1 cellular context compared by ENCODE assay signal in the genomic region with DNA sequence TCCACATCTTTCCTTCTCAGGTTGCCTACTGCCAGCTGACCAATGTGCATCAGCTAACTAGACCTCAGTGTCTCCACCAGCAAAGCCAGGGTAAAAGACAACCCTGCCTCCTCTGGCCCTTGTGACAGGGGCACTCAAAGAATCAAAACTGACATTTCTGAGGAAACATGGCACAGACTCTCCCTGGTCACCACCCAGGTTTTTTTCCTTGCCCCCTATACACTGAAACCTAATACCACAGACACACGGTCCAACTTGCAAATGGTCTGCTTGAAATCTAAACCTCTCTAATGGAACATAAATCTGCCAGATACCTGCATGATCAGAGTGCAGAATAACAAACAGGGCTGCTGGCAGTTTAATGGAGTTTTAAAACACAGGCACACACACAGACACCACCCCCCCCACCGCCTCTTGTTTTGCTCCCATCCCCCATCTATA.
TF ChIP-seq lines count a peak whose summit lies in the region.

No MANE protein-coding gene starts in this region.

TF ChIP-seq in HepG2, 621 proteins besides CTCF, POLR2A, EP300 and RAD21:
- no peak for TF ChIP-seq PAX8 (CRISPR knock-in tag; IDR thresholded peaks at IDR 0.05; ENCODE audit: borderline replicate concordance)
- TF ChIP-seq BCL3 (CRISPR knock-in tag; IDR thresholded peaks at IDR 0.05): no peak
- TF ChIP-seq ZNF496 (CRISPR knock-in tag; IDR thresholded peaks at IDR 0.05; ENCODE audit: insufficient replicate concordance): no peak
- TF ChIP-seq ZNF841 (CRISPR knock-in tag; IDR thresholded peaks at IDR 0.05; ENCODE audit: borderline replicate concordance): no peak
- TF ChIP-seq GZF1 (CRISPR knock-in tag; IDR thresholded peaks at IDR 0.05): no peak
- TF ChIP-seq, protein P1, sequence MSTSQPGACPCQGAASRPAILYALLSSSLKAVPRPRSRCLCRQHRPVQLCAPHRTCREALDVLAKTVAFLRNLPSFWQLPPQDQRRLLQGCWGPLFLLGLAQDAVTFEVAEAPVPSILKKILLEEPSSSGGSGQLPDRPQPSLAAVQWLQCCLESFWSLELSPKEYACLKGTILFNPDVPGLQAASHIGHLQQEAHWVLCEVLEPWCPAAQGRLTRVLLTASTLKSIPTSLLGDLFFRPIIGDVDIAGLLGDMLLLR (CRISPR knock-in tag; IDR thresholded peaks at IDR 0.05): no peak
- TF ChIP-seq ZHX1 (CRISPR knock-in tag; IDR thresholded peaks at IDR 0.05; ENCODE audit: low read depth): no peak
- no peak for TF ChIP-seq ZNF451 (CRISPR knock-in tag; IDR thresholded peaks at IDR 0.05)
- TF ChIP-seq ZSCAN31 (CRISPR knock-in tag; IDR thresholded peaks at IDR 0.05; ENCODE audit: low read depth): no peak
